1 cellular context compared by ENCODE assay signal in genomic region chr1:100893718-100894117, GRCh38.
TF ChIP-seq lines count a peak whose summit lies in the region.

No MANE protein-coding gene starts in this region.

TF ChIP-seq in GM12878, 131 proteins besides CTCF, POLR2A, EP300 and RAD21:
- TF ChIP-seq NR2F1 (conservative IDR thresholded peaks at IDR 0.05) = no peak
- TF ChIP-seq CHD2 (IDR thresholded peaks at IDR 0.05; ENCODE audit: borderline replicate concordance, low read depth, low read length) = no peak
- no peak for TF ChIP-seq POU2F2 (IDR thresholded peaks at IDR 0.05; ENCODE audit: borderline replicate concordance, low read depth, low read length)
- no peak for TF ChIP-seq E2F8 (IDR thresholded peaks at IDR 0.05; ENCODE audit: low read depth, partially characterized antibody)
- no peak for TF ChIP-seq CREB1 (IDR thresholded peaks at IDR 0.05; ENCODE audit: low read depth)
- TF ChIP-seq CHD1 (IDR thresholded peaks at IDR 0.05; ENCODE audit: low read depth, low read length) = no peak
- no peak for TF ChIP-seq SKIL (IDR thresholded peaks at IDR 0.05; ENCODE audit: low read depth, poor library complexity, severe bottlenecking)
- no peak for TF ChIP-seq E4F1 (IDR thresholded peaks at IDR 0.05; ENCODE audit: borderline replicate concordance, partially characterized antibody)
- TF ChIP-seq ZNF24 (IDR thresholded peaks at IDR 0.05) = no peak
- no peak for TF ChIP-seq MEF2A (IDR thresholded peaks at IDR 0.05; ENCODE audit: insufficient read depth, low read depth, low read length)
